14 cellular contexts compared by ENCODE assay signal in genomic region chr16:24347556-24347955, GRCh38.
DNase-seq lines count a peak whose midpoint lies in the region; ATAC-seq and TF ChIP-seq lines count a peak whose summit lies in the region.
"Had no signal": no experiment of that assay in that cellular context is flagged by ENCODE, and none has a peak within 500 bp of the region (broad histone marks: within the 10 kb centered on the region; RNA-seq: fewer than 3 reads in every experiment).

No MANE protein-coding gene starts in this region.

- H3K4me1 Mint-ChIP-seq in GM23338 (peaks cover 42% of the 10 kb centered on the region), WTC11 (peaks cover 54% of the 10 kb centered on the region), neural progenitor cell (peaks cover 2% of the 10 kb centered on the region)
- H3K4me1 Mint-ChIP-seq: B cell had no signal

- H3K27ac Mint-ChIP-seq in GM23338 (no peak overlapping the region), WTC11 (0 out of 2 replicates have a peak overlapping the region, but pooled peaks have one; percentile 54), neural progenitor cell (no peak overlapping the region)
- H3K27ac Mint-ChIP-seq: B cell; CD4-positive, alpha-beta T cell had no signal

- intact Hi-C loops in A673 (cut with micrococcal nuclease; ENCODE audit: unreplicated experiment) = no loop called here

- no peak overlapping the region for H3K9ac ChIP-seq in iPS-15b (ENCODE audit: low read depth, low read length)
- H3K9ac ChIP-seq in neural progenitor cell = no peak overlapping the region
- H3K9ac ChIP-seq: GM23248 had no signal

- H3F3A ChIP-seq in GM23338 (replicated peaks; ENCODE audit: low read depth) (no peaks in the 10 kb centered on the region), neural progenitor cell (ENCODE audit: low read depth) (peaks cover 7% of the 10 kb centered on the region)

- no peak for ATAC-seq in GM23338
- no peak for ATAC-seq in WTC11

- H3K4me1 ChIP-seq in GM23338 (ENCODE audit: insufficient read depth) = peaks cover 48% of the 10 kb centered on the region
- H3K4me1 ChIP-seq in iPS-15b (ENCODE audit: control insufficient read depth, insufficient read depth, low read length) = peaks cover 36% of the 10 kb centered on the region
- H3K4me1 ChIP-seq in neural progenitor cell = peaks cover 29% of the 10 kb centered on the region
- H3K4me1 ChIP-seq in A673 (ENCODE audit: insufficient read depth, low read length, poor library complexity, severe bottlenecking) = peaks cover 27% of the 10 kb centered on the region

- H3K36me3 Mint-ChIP-seq in GM23338 (ENCODE audit: low read depth) (no peaks in the 10 kb centered on the region), WTC11 (no peaks in the 10 kb centered on the region), neural progenitor cell (no peaks in the 10 kb centered on the region)

- no peak overlapping the region for H3K4me3 Mint-ChIP-seq in GM23338
- no peak overlapping the region for H3K4me3 Mint-ChIP-seq in WTC11
- H3K4me3 Mint-ChIP-seq in neural progenitor cell = no peak overlapping the region
- H3K4me3 Mint-ChIP-seq: B cell; CD4-positive, alpha-beta T cell had no signal

- peaks cover 7% of the 10 kb centered on the region; the same call in 1 of the 2 replicates for H3K9me2 ChIP-seq in GM23338 (ENCODE audit: insufficient read depth)

- H3K27me3 Mint-ChIP-seq in GM23338 (ENCODE audit: insufficient read depth, low read depth, poor library complexity) = peaks cover 2% of the 10 kb centered on the region
- peaks cover 8% of the 10 kb centered on the region; the same call in 1 of the 2 replicates for H3K27me3 Mint-ChIP-seq in WTC11 (ENCODE audit: low read depth)
- no peaks in the 10 kb centered on the region for H3K27me3 Mint-ChIP-seq in neural progenitor cell (ENCODE audit: insufficient read depth, low read depth)

- H3K4me3 ChIP-seq in GM23338 = no peak overlapping the region
- peak overlapping the region; percentile 3 for H3K4me3 ChIP-seq in iPS-15b (ENCODE audit: low read depth, low read length)
- H3K4me3 ChIP-seq in neural progenitor cell = no peak overlapping the region
- H3K4me3 ChIP-seq in A673 (ENCODE audit: low read depth, low read length, poor library complexity, severe bottlenecking) = no peak overlapping the region
- H3K4me3 ChIP-seq: GM23248 had no signal

- H3K27ac ChIP-seq in GM23338 (ENCODE audit: low read depth) (no peak overlapping the region), neural progenitor cell (no peak overlapping the region), A673 (ENCODE audit: low read depth, low read length, poor library complexity, severe bottlenecking) (no peak overlapping the region)
- H3K27ac ChIP-seq: GM23248 had no signal

- H3K27me3 ChIP-seq in GM23338 (ENCODE audit: insufficient read depth) = no peaks in the 10 kb centered on the region
- H3K27me3 ChIP-seq in iPS-15b (ENCODE audit: control insufficient read depth, insufficient read depth, low read length) = no peaks in the 10 kb centered on the region
- no peaks in the 10 kb centered on the region for H3K27me3 ChIP-seq in neural progenitor cell
- H3K27me3 ChIP-seq in A673 (replicated peaks; ENCODE audit: insufficient read depth, low read depth, low read length, poor library complexity) = no peaks in the 10 kb centered on the region

- CTCF ChIA-PET in WTC11 (lab: Charles Lee) = interaction anchor here (1.0 to 1.3 kb wide), 2 partner anchors 158 to 306 kb away, joined by 4 to 6 read pairs; no protein-coding TSS in a partner anchor
- CTCF ChIA-PET in A673 (lab: Charles Lee) = no interaction called here

- TF ChIP-seq CTCF in GM23338 (conservative IDR thresholded peaks at IDR 0.05; ENCODE audit: low read depth in 2 of 2) = no peak
- no peak for TF ChIP-seq CTCF in WTC11 (IDR thresholded peaks at IDR 0.05)
- no peak for TF ChIP-seq CTCF in neural progenitor cell (IDR thresholded peaks at IDR 0.05)
- no peak for TF ChIP-seq CTCF in A673 (conservative IDR thresholded peaks at IDR 0.05; ENCODE audit: low read depth, low read length)

- no TSS peak for BruUV-seq in A673 (replicated peaks; lab: Mats Ljungman, UMichigan)

- H3K9me3 Mint-ChIP-seq in GM23338 (no peaks in the 10 kb centered on the region), WTC11 (no peaks in the 10 kb centered on the region), neural progenitor cell (no peaks in the 10 kb centered on the region)
- H3K9me3 Mint-ChIP-seq: CD4-positive, alpha-beta T cell; H9 had no signal

- 0 out of 2 replicates have a peak overlapping the region, but pooled peaks have one; percentile 58 for H3K4me2 ChIP-seq in GM23338
- H3K4me2 ChIP-seq in neural progenitor cell = peak overlapping the region; percentile 45

- H3K9me3 ChIP-seq in iPS-15b (ENCODE audit: control insufficient read depth, insufficient read depth, low read length) (no peaks in the 10 kb centered on the region), neural progenitor cell (ENCODE audit: low read depth) (no peaks in the 10 kb centered on the region), A673 (ENCODE audit: low read depth, low read length, poor library complexity, severe bottlenecking) (no peaks in the 10 kb centered on the region)

- H4K20me1 ChIP-seq in GM23338 (replicated peaks; ENCODE audit: insufficient read depth) (no peaks in the 10 kb centered on the region), neural progenitor cell (ENCODE audit: low read depth) (no peaks in the 10 kb centered on the region)

- H2AFZ ChIP-seq in GM23338 (no peak overlapping the region), neural progenitor cell (replicated peaks) (no peak overlapping the region)
- H2AFZ ChIP-seq: GM23248 had no signal

- DNase-seq in GM23338 (ENCODE audit: low spot score) (no peak), WTC11 (ENCODE audit: low spot score) (no peak), neural progenitor cell (ENCODE audit: low spot score) (no peak), A673 (ENCODE audit: low spot score) (no peak), HPDE6-E6E7 (ENCODE audit: extremely low spot score) (no peak)
- no peak for DNase-seq in activated CD4-positive, alpha-beta T cell treated with anti-CD3 and anti-CD28 coated beads, Interleukin-2, amount 50 U/mL, for 4 hours
- DNase-seq: C1 segment of cervical spinal cord; Calu3; CD4-positive, alpha-beta T cell; DMS 273 treated with DMSO at 0.1 percent for 48 hours; GM23248; H9 had no signal

- no peaks in the 10 kb centered on the region for H3K36me3 ChIP-seq in GM23338 (ENCODE audit: insufficient read depth)
- H3K36me3 ChIP-seq in iPS-15b (ENCODE audit: control insufficient read depth, insufficient read depth, low read length) = no peaks in the 10 kb centered on the region
- H3K36me3 ChIP-seq in neural progenitor cell = no peaks in the 10 kb centered on the region
- H3K36me3 ChIP-seq in A673 (ENCODE audit: insufficient read depth, low read length, poor library complexity, severe bottlenecking) = no peaks in the 10 kb centered on the region

- H3K79me2 ChIP-seq in GM23338 (replicated peaks; ENCODE audit: insufficient read depth) = no peaks in the 10 kb centered on the region
- no peaks in the 10 kb centered on the region for H3K79me2 ChIP-seq in neural progenitor cell (ENCODE audit: low read depth)

- POLR2A ChIA-PET in WTC11 (lab: Charles Lee) (no interaction called here), A673 (lab: Charles Lee; ENCODE audit: low non-redundant PET) (no interaction called here)

TF ChIP-seq in GM23338, 12 proteins besides CTCF, POLR2A, EP300 and RAD21 (continues in another document):
- no peak for TF ChIP-seq ZNF331 (CRISPR knock-in tag; IDR thresholded peaks at IDR 0.05; ENCODE audit: low read depth)

TF ChIP-seq in WTC11, 78 proteins besides CTCF, POLR2A, EP300 and RAD21:
- TF ChIP-seq ZNF416 (CRISPR knock-in tag; IDR thresholded peaks at IDR 0.05) = no peak
- no peak for TF ChIP-seq RORB (CRISPR knock-in tag; IDR thresholded peaks at IDR 0.05)
- no peak for TF ChIP-seq FOXJ3 (CRISPR knock-in tag; IDR thresholded peaks at IDR 0.05; ENCODE audit: borderline replicate concordance)
- no peak for TF ChIP-seq ZNF317 (CRISPR knock-in tag; IDR thresholded peaks at IDR 0.05; ENCODE audit: borderline replicate concordance, low read depth)
- no peak for TF ChIP-seq NR3C1 (CRISPR knock-in tag; conservative IDR thresholded peaks at IDR 0.05; ENCODE audit: low read depth)
- TF ChIP-seq MYBL2 (CRISPR knock-in tag; IDR thresholded peaks at IDR 0.05) = no peak
- TF ChIP-seq HMGA2 (CRISPR knock-in tag; IDR thresholded peaks at IDR 0.05) = no peak
- TF ChIP-seq TP53 (CRISPR knock-in tag; IDR thresholded peaks at IDR 0.05) = no peak
- TF ChIP-seq, protein P1, sequence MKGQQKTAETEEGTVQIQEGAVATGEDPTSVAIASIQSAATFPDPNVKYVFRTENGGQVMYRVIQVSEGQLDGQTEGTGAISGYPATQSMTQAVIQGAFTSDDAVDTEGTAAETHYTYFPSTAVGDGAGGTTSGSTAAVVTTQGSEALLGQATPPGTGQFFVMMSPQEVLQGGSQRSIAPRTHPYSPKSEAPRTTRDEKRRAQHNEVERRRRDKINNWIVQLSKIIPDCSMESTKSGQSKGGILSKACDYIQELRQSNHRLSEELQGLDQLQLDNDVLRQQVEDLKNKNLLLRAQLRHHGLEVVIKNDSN (CRISPR knock-in tag; IDR thresholded peaks at IDR 0.05) = no peak
- no peak for TF ChIP-seq E2F1 (CRISPR knock-in tag; IDR thresholded peaks at IDR 0.05)
